15 cellular contexts compared by ENCODE assay signal in genomic region chr3:100682056-100682853, GRCh38. TPM values are rescaled to one million over a fixed set of nuclear protein-coding genes. Genes with fewer than 3 reads are reported as not detected.
DNase-seq lines count a peak whose midpoint lies in the region; ATAC-seq, FAIRE-seq and TF ChIP-seq lines count a peak whose summit lies in the region.
"Had no signal": no experiment of that assay in that cellular context is flagged by ENCODE, and none has a peak within 500 bp of the region (broad histone marks: within the 10 kb centered on the region; RNA-seq: fewer than 3 reads in every experiment).

No MANE protein-coding gene starts in this region.

- no peaks in the 10 kb centered on the region for H3K27me3 ChIP-seq in H7 (ENCODE audit: control insufficient read depth, insufficient read depth, low read length)
- no peaks in the 10 kb centered on the region for H3K27me3 ChIP-seq in spleen (replicated peaks in 1 of 7)
- H3K27me3 ChIP-seq: adrenal gland had no signal

- peak; percentile 20 for DNase-seq in H7
- DNase-seq in choroid plexus epithelial cell (ENCODE audit: low read depth) = peak; percentile 22
- peak; percentile 84 for DNase-seq in kidney
- peak; percentile 75 for DNase-seq in spleen
- no peak for DNase-seq in Kasumi-1 (lab: John Stamatoyannopoulos, UW)
- DNase-seq: activated T-cell treated with anti-CD3 and anti-CD28 coated beads for 4 hours; C1 segment of cervical spinal cord; DMS79 treated with DMSO at 0.1 percent for 48 hours; NCI-H446; stimulated activated CD4-positive, alpha-beta T cell treated with anti-CD3 and anti-CD28 coated beads, Interleukin-2, amount 100 ng/mL, for 48 hours had no signal

- H3K9me3 ChIP-seq in kidney (ENCODE audit: control insufficient read depth in 1 of 2, low read length in 2 of 2) = peaks cover 0 to 4% of the 10 kb centered on the region in 2 donors
- H3K9me3 ChIP-seq in spleen = no peaks in the 10 kb centered on the region
- H3K9me3 ChIP-seq: adrenal gland had no signal

- no peak for FAIRE-seq in kidney (lab: Jason Lieb, UNC)

- H3K4me1 ChIP-seq in kidney (ENCODE audit: control insufficient read depth in 1 of 2, insufficient read depth in 1 of 2, low read depth in 1 of 2, low read length in 2 of 2) = no peaks in the 10 kb centered on the region
- no peaks in the 10 kb centered on the region for H3K4me1 ChIP-seq in spleen
- H3K4me1 ChIP-seq: adrenal gland had no signal

- intact Hi-C loops in kidney (cut with DNase I) (no loop called here), spleen (cut with DNase I; ENCODE audit: low total_unique reads) (no loop called here)

- 74 to 91% (median 84%) methylated on average over 24 to 41 of the region's 41 CpGs for WGBS in spleen, 5 donors

- H3K36me3 ChIP-seq in H7 (replicated peaks; ENCODE audit: control insufficient read depth, insufficient read depth, low read length) = no peaks in the 10 kb centered on the region
- H3K36me3 ChIP-seq in kidney (ENCODE audit: control insufficient read depth in 1 of 2, insufficient read depth in 2 of 2, low read length in 2 of 2) = no peaks in the 10 kb centered on the region
- no peaks in the 10 kb centered on the region for H3K36me3 ChIP-seq in spleen
- H3K36me3 ChIP-seq: adrenal gland had no signal

- H3K27ac ChIP-seq in kidney (ENCODE audit: low read depth in 2 of 2, low read length in 2 of 2) (no peak overlapping the region), spleen (no peak overlapping the region)
- H3K27ac ChIP-seq: adrenal gland had no signal

- TF ChIP-seq CTCF in choroid plexus epithelial cell (conservative IDR thresholded peaks at IDR 0.05; ENCODE audit: low read depth, low read length) = no peak
- TF ChIP-seq CTCF in kidney (IDR thresholded peaks at IDR 0.05; ENCODE audit: borderline replicate concordance, extremely low read depth, insufficient read depth) = no peak
- no peak for TF ChIP-seq CTCF in spleen (IDR thresholded peaks at IDR 0.05 in 8 of 11, conservative IDR thresholded peaks at IDR 0.05 in 3 of 11)

- ATAC-seq in GM21390 (IDR thresholded peaks at IDR 0.05; ENCODE audit: unreplicated experiment) (no peak), GM21423 (IDR thresholded peaks at IDR 0.05; ENCODE audit: unreplicated experiment) (no peak), GM18870 (IDR thresholded peaks at IDR 0.05; ENCODE audit: unreplicated experiment) (no peak)
- ATAC-seq: activated CD4-positive, CD25-positive, alpha-beta regulatory T cell treated with anti-CD3 and anti-CD28 coated beads, Interleukin-2, amount 50 U/mL, for 24 hours had no signal

- H3K4me3 ChIP-seq in H7 (ENCODE audit: insufficient read depth, low read depth, low read length) (no peak overlapping the region), choroid plexus epithelial cell (ENCODE audit: low read depth, low read length) (peak overlapping the region; percentile 22), kidney (ENCODE audit: low read length in 2 of 2) (peak overlapping the region in 1 of 2 donors; percentile 35), spleen (no peak overlapping the region)
- H3K4me3 ChIP-seq: adrenal gland had no signal

- no peak for TF ChIP-seq POLR2A in spleen (IDR thresholded peaks at IDR 0.05)

- no peak overlapping the region for H3K9ac ChIP-seq in kidney (ENCODE audit: low read length in 2 of 2)

RNA-seq across cellular contexts. Expression of gene TFG, which starts 27.0 kb away (rescaled TPM):
- total RNA-seq in H7 (2014; rRNA removed; shearing (Covaris generic)) = 66.4 and 70.9 TPM in 2 replicates
- total RNA-seq in kidney (84.8 TPM), spleen (10 to 100 TPM; 49.4 to 70.8 (median 57.6) TPM)
- polyA plus RNA-seq in kidney (ENCODE audit: insufficient read depth, low read depth, low replicate concordance) (86.2 TPM), spleen (10 to 100 TPM; 28.0 to 38.4 (median 31.6) TPM)

Comparison
In these comparisons a context has a peak if more than half of its experiments do, and no peak if none do; other contexts are left out.
1. DNase-seq: peak in H7 (single experiment), choroid plexus epithelial cell (single experiment), kidney (single experiment) and spleen (single experiment); none in Kasumi-1 (0 of 2).